10 cellular contexts compared by ENCODE assay signal in genomic region chr3:184786271-184787010, GRCh38. TPM values are rescaled to one million over a fixed set of nuclear protein-coding genes. Genes with fewer than 3 reads are reported as not detected.
DNase-seq lines count a peak whose midpoint lies in the region; ATAC-seq and TF ChIP-seq lines count a peak whose summit lies in the region.
"Had no signal": no experiment of that assay in that cellular context is flagged by ENCODE, and none has a peak within 500 bp of the region (broad histone marks: within the 10 kb centered on the region; RNA-seq: fewer than 3 reads in every experiment).

No MANE protein-coding gene starts in this region.

- CTCF ChIA-PET in CD4-positive, alpha-beta T cell (lab: Charles Lee): interaction anchor here (1.6 kb wide), 1 partner anchor 415 kb away, joined by 3 read pairs; no protein-coding TSS in a partner anchor

- peaks cover 26% of the 10 kb centered on the region for H3K4me1 Mint-ChIP-seq in CD4-positive, alpha-beta T cell (ENCODE audit: low read depth)

- H3K4me3 Mint-ChIP-seq in CD4-positive, alpha-beta T cell: peak overlapping the region; percentile 2
- H3K4me3 Mint-ChIP-seq: central memory CD8-positive, alpha-beta T cell had no signal

- no peaks in the 10 kb centered on the region for H3K27me3 ChIP-seq in CD4-positive, alpha-beta T cell (ENCODE audit: control insufficient read depth, insufficient read depth, low read length)
- H3K27me3 ChIP-seq in muscle layer of duodenum (ENCODE audit: low read depth, low read length): no peaks in the 10 kb centered on the region

- ATAC-seq in CD4-positive, alpha-beta T cell (ENCODE audit: poor library complexity): peak; percentile 61
- no peak for ATAC-seq in GM21786 (IDR thresholded peaks at IDR 0.05; ENCODE audit: unreplicated experiment)
- ATAC-seq: HCT116 had no signal

- no peak for TF ChIP-seq CTCF in CD4-positive, alpha-beta T cell (IDR thresholded peaks at IDR 0.05)

- H3K27ac ChIP-seq in CD4-positive, alpha-beta T cell (ENCODE audit: low read depth, low read length): no peak overlapping the region
- H3K27ac ChIP-seq in muscle layer of duodenum (ENCODE audit: low read length): peak overlapping the region; percentile 27

- no peak overlapping the region for H3K4me3 ChIP-seq in muscle layer of duodenum (ENCODE audit: low read depth in 1 of 2, low read length in 2 of 2)

- H3K36me3 ChIP-seq in muscle layer of duodenum (ENCODE audit: control insufficient read depth in 1 of 2, insufficient read depth in 2 of 2, low read length in 2 of 2): no peaks in the 10 kb centered on the region

- no peaks in the 10 kb centered on the region for H3K9me3 Mint-ChIP-seq in CD4-positive, alpha-beta T cell
- H3K9me3 Mint-ChIP-seq: central memory CD8-positive, alpha-beta T cell had no signal

- intact Hi-C loops in CD4-positive, alpha-beta T cell (cut with DNase I, micrococcal nuclease): no loop called here

- peaks cover 10% of the 10 kb centered on the region for H3K27me3 Mint-ChIP-seq in CD4-positive, alpha-beta T cell

- peaks cover 0 to 15% of the 10 kb centered on the region in 2 donors for H3K4me1 ChIP-seq in muscle layer of duodenum (ENCODE audit: control insufficient read depth in 1 of 2, insufficient read depth in 2 of 2, low read length in 2 of 2)

- no peak overlapping the region for H3K27ac Mint-ChIP-seq in CD4-positive, alpha-beta T cell

- POLR2A ChIA-PET in CD4-positive, alpha-beta T cell (lab: Charles Lee): interaction anchor here (0.7 to 0.9 kb wide), 3 partner anchors 26 to 225 kb away, joined by 3 to 4 read pairs (median 3); partner anchors contain the start of genes EPHB3 and VPS8

- no peaks in the 10 kb centered on the region for H3K9me3 ChIP-seq in CD4-positive, alpha-beta T cell (ENCODE audit: control insufficient read depth, low read length)
- no peaks in the 10 kb centered on the region for H3K9me3 ChIP-seq in muscle layer of duodenum (ENCODE audit: control insufficient read depth in 1 of 2, low read length in 2 of 2)

- no peaks in the 10 kb centered on the region for H3K36me3 Mint-ChIP-seq in CD4-positive, alpha-beta T cell (ENCODE audit: low read depth)

- DNase-seq in CD4-positive, alpha-beta T cell: peak in 1 of 10 experiments; percentile 7
- DNase-seq in NOMO-1 treated with DMSO at 0.1 percent for 48 hours (lab: John Stamatoyannopoulos, UW; ENCODE audit: unreplicated experiment): peak; percentile 85
- peak; percentile 31 for DNase-seq in dedifferentiated amniotic fluid mesenchymal stem cell (ENCODE audit: extremely low spot score)
- no peak for DNase-seq in GM19240 (ENCODE audit: insufficient read length, low spot score)
- no peak for DNase-seq in DMS53 treated with DMSO at 0.1 percent for 48 hours (lab: John Stamatoyannopoulos, UW; ENCODE audit: unreplicated experiment)
- no peak for DNase-seq in LoVo (ENCODE audit: low spot score)

RNA-seq across cellular contexts. Expression of gene VPS8, which starts 25.5 kb away (rescaled TPM):
- total RNA-seq in CD4-positive, alpha-beta T cell: 10 to 100 TPM; 56.8 to 61.2 TPM

Comparison
In these comparisons a context has a peak if more than half of its experiments do, and no peak if none do; other contexts are left out.
1. DNase-seq: peak in NOMO-1 treated with DMSO at 0.1 percent for 48 hours (single experiment) and dedifferentiated amniotic fluid mesenchymal stem cell (single experiment); none in GM19240 (single experiment), DMS53 treated with DMSO at 0.1 percent for 48 hours (single experiment) and LoVo (single experiment).